Comparison of ENCODE assay signal across 11 cellular contexts in genomic region chr19:54624825-54625747, GRCh38. TPM values are rescaled to one million over a fixed set of nuclear protein-coding genes. Genes with fewer than 3 reads are reported as not detected.
DNase-seq lines count a peak whose midpoint lies in the region; ATAC-seq and TF ChIP-seq lines count a peak whose summit lies in the region.
"Not testable (repeated sequence)": the region's sequence is repeated elsewhere in the genome, so short reads cannot be mapped to it uniquely, and the experiment has no call there.
"Had no signal": no experiment of that assay in that cellular context is flagged by ENCODE, and none has a peak within 500 bp of the region (broad histone marks: within the 10 kb centered on the region; RNA-seq: fewer than 3 reads in every experiment).

No MANE protein-coding gene starts in this region.

- intact Hi-C loops in CD8-positive, alpha-beta T cell (cut with DNase I, micrococcal nuclease); activated CD8-positive, alpha-beta T cell treated with anti-CD3 and anti-CD28 coated beads for 36 hours (cut with micrococcal nuclease); aorta (cut with DNase I): not testable (repeated sequence)

- POLR2A ChIA-PET in CD8-positive, alpha-beta T cell (lab: Charles Lee); activated CD8-positive, alpha-beta T cell treated with anti-CD3 and anti-CD28 coated beads for 36 hours (lab: Charles Lee): not testable (repeated sequence)

- peaks cover 30% of the 10 kb centered on the region for H3K27me3 Mint-ChIP-seq in CD8-positive, alpha-beta T cell (ENCODE audit: low read depth)
- H3K27me3 Mint-ChIP-seq in IgD-negative memory B cell; immature natural killer cell (ENCODE audit: low read depth in 3 of 3); natural killer cell treated with Interleukin-12 subunit alpha and Interleukin-12 subunit beta and Interleukin-15 and Interleukin-18, amount 100 ng/mL, for 72 hours: not testable (repeated sequence)
- peaks cover 32% of the 10 kb centered on the region for H3K27me3 Mint-ChIP-seq in activated CD8-positive, alpha-beta T cell treated with anti-CD3 and anti-CD28 coated beads for 36 hours

- H3K9me3 ChIP-seq in CD8-positive, alpha-beta T cell (ENCODE audit: low read length); aorta (ENCODE audit: control insufficient read depth, low read length): not testable (repeated sequence)

- not testable (repeated sequence) for H3K27me3 ChIP-seq in CD8-positive, alpha-beta T cell (ENCODE audit: insufficient read depth, low read length); aorta (ENCODE audit: control insufficient read depth in 1 of 2, insufficient read depth in 2 of 2, low read length in 1 of 2)

- ATAC-seq in CD8-positive, alpha-beta T cell: peak; percentile 36
- peak; percentile 52 for ATAC-seq in GM18498 (IDR thresholded peaks at IDR 0.05; ENCODE audit: unreplicated experiment)
- peak; percentile 30 for ATAC-seq in GM19468 (IDR thresholded peaks at IDR 0.05; ENCODE audit: extremely low read depth, unreplicated experiment)
- ATAC-seq in activated CD8-positive, alpha-beta T cell treated with anti-CD3 and anti-CD28 coated beads for 36 hours: peak; percentile 45
- peak; percentile 73 to 74 for ATAC-seq in natural killer cell treated with Interleukin-12 subunit alpha and Interleukin-12 subunit beta and Interleukin-15 and Interleukin-18, amount 100 ng/mL, for 72 hours
- ATAC-seq in aorta (ENCODE audit: low FRiP score): peak; percentile 33

- CTCF ChIA-PET in CD8-positive, alpha-beta T cell (lab: Charles Lee); activated CD8-positive, alpha-beta T cell treated with anti-CD3 and anti-CD28 coated beads for 36 hours (lab: Charles Lee): not testable (repeated sequence)

- H3K4me3 ChIP-seq in CD8-positive, alpha-beta T cell (ENCODE audit: low read depth, low read length); aorta (ENCODE audit: low read length in 2 of 2): not testable (repeated sequence)

- not testable (repeated sequence) for H3K4me1 Mint-ChIP-seq in CD8-positive, alpha-beta T cell (ENCODE audit: low read depth); activated CD8-positive, alpha-beta T cell treated with anti-CD3 and anti-CD28 coated beads for 36 hours (ENCODE audit: low read depth)
- H3K4me1 Mint-ChIP-seq in IgD-negative memory B cell (peaks cover 56 to 68% (median 65%) of the 10 kb centered on the region in 3 donors), immature natural killer cell (peaks cover 53 to 73% of the 10 kb centered on the region in 2 donors)
- peaks cover 34 to 44% of the 10 kb centered on the region in 2 donors for H3K4me1 Mint-ChIP-seq in natural killer cell treated with Interleukin-12 subunit alpha and Interleukin-12 subunit beta and Interleukin-15 and Interleukin-18, amount 100 ng/mL, for 72 hours (ENCODE audit: low read depth in 2 of 2)

- not testable (repeated sequence) for H3K4me1 ChIP-seq in CD8-positive, alpha-beta T cell (ENCODE audit: insufficient read depth, low read length); aorta (ENCODE audit: control insufficient read depth in 1 of 2, insufficient read depth in 2 of 2, low read length in 2 of 2)

- TF ChIP-seq CTCF in CD8-positive, alpha-beta T cell (IDR thresholded peaks at IDR 0.05); activated CD8-positive, alpha-beta T cell treated with anti-CD3 and anti-CD28 coated beads for 36 hours (IDR thresholded peaks at IDR 0.05): not testable (repeated sequence)

- H3K27ac ChIP-seq in CD8-positive, alpha-beta T cell (ENCODE audit: low read depth, low read length); aorta (ENCODE audit: low read depth in 1 of 2, low read length in 2 of 2): not testable (repeated sequence)

- not testable (repeated sequence) for H3K4me3 Mint-ChIP-seq in CD8-positive, alpha-beta T cell; activated CD8-positive, alpha-beta T cell treated with anti-CD3 and anti-CD28 coated beads for 36 hours
- H3K4me3 Mint-ChIP-seq in IgD-negative memory B cell (peak overlapping the region; percentile 81 to 95 (median 93)), immature natural killer cell (peak overlapping the region in 4 of 5 donors; percentile 15 to 88 (median 74))
- H3K4me3 Mint-ChIP-seq in natural killer cell treated with Interleukin-12 subunit alpha and Interleukin-12 subunit beta and Interleukin-15 and Interleukin-18, amount 100 ng/mL, for 72 hours: peak overlapping the region; percentile 74

- not testable (repeated sequence) for H3K27ac Mint-ChIP-seq in CD8-positive, alpha-beta T cell; activated CD8-positive, alpha-beta T cell treated with anti-CD3 and anti-CD28 coated beads for 36 hours
- H3K27ac Mint-ChIP-seq in IgD-negative memory B cell (peak overlapping the region; percentile 89 to 96 (median 96)), immature natural killer cell (peak overlapping the region; percentile 78 to 97 (median 90))
- peak overlapping the region; percentile 58 to 75 for H3K27ac Mint-ChIP-seq in natural killer cell treated with Interleukin-12 subunit alpha and Interleukin-12 subunit beta and Interleukin-15 and Interleukin-18, amount 100 ng/mL, for 72 hours

- H3K9me3 Mint-ChIP-seq in CD8-positive, alpha-beta T cell; IgD-negative memory B cell; activated CD8-positive, alpha-beta T cell treated with anti-CD3 and anti-CD28 coated beads for 36 hours; immature natural killer cell; natural killer cell treated with Interleukin-12 subunit alpha and Interleukin-12 subunit beta and Interleukin-15 and Interleukin-18, amount 100 ng/mL, for 72 hours: not testable (repeated sequence)

- 77 to 80% methylated on average over 11 to 12 of the region's 17 CpGs for WGBS in aorta, 2 donors

- not testable (repeated sequence) for H3K36me3 ChIP-seq in CD8-positive, alpha-beta T cell (ENCODE audit: insufficient read depth, low read length); aorta (ENCODE audit: control insufficient read depth in 1 of 2, insufficient read depth in 2 of 2, low read length in 1 of 2)

- not testable (repeated sequence) for DNase-seq in CD8-positive, alpha-beta T cell; activated CD8-positive, alpha-beta T cell treated with anti-CD3 and anti-CD28 coated beads for 36 hours; natural killer cell treated with Interleukin-12 subunit alpha and Interleukin-12 subunit beta and Interleukin-15 and Interleukin-18, amount 100 ng/mL, for 72 hours (ENCODE audit: low spot score); aorta
- DNase-seq in immature natural killer cell: peak in 1 of 3 donors; percentile 30

- not testable (repeated sequence) for H3K36me3 Mint-ChIP-seq in CD8-positive, alpha-beta T cell; activated CD8-positive, alpha-beta T cell treated with anti-CD3 and anti-CD28 coated beads for 36 hours (ENCODE audit: low read depth); natural killer cell treated with Interleukin-12 subunit alpha and Interleukin-12 subunit beta and Interleukin-15 and Interleukin-18, amount 100 ng/mL, for 72 hours
- H3K36me3 Mint-ChIP-seq in IgD-negative memory B cell: peaks cover 12% of the 10 kb centered on the region
- H3K36me3 Mint-ChIP-seq in immature natural killer cell: peaks cover 4 to 14% (median 11%) of the 10 kb centered on the region in 3 donors

RNA-seq across cellular contexts. Expression of gene LILRB1, which starts 5.2 kb away (rescaled TPM):
- 1 to 10 TPM in 1 of 2 experiments, under 1 TPM in 1; 0.87 to 1.6 TPM for total RNA-seq in CD8-positive, alpha-beta T cell
- 24.8 TPM for polyA plus RNA-seq in IgD-negative memory B cell
- total RNA-seq in activated CD8-positive, alpha-beta T cell treated with anti-CD3 and anti-CD28 coated beads for 36 hours: 1 to 10 TPM; 1.2 to 1.6 TPM
- polyA plus RNA-seq in immature natural killer cell: 10 to 100 TPM in 1 of 3 donors, 1 to 10 TPM in 2; 4.7 to 12.8 (median 9.1) TPM
- 10 to 100 TPM; 17.2 to 22.7 TPM for total RNA-seq in natural killer cell treated with Interleukin-12 subunit alpha and Interleukin-12 subunit beta and Interleukin-15 and Interleukin-18, amount 100 ng/mL, for 72 hours
- 10 to 100 TPM in 1 of 2 donors, 1 to 10 TPM in 1; 7.7 to 21.3 TPM for total RNA-seq in aorta
- 1 to 10 TPM in 1 of 2 donors, under 1 TPM in 1; 0.61 to 6.3 TPM for polyA plus RNA-seq in aorta
- total RNA-seq: A673, G401, HepG2 had no signal
- polyA plus RNA-seq: HepG2 had no signal

RNA-seq across cellular contexts. Expression of gene LILRA1, which starts 31.7 kb away (rescaled TPM):
- not detected for total RNA-seq in CD8-positive, alpha-beta T cell
- polyA plus RNA-seq in IgD-negative memory B cell (not detected), immature natural killer cell (1 to 10 TPM in 2 of 3 donors, under 1 TPM in 1; 0.47 to 3.4 (median 1.1) TPM), aorta (under 1 TPM; 0.08 to 0.88 TPM)
- total RNA-seq in activated CD8-positive, alpha-beta T cell treated with anti-CD3 and anti-CD28 coated beads for 36 hours: not detected
- total RNA-seq in natural killer cell treated with Interleukin-12 subunit alpha and Interleukin-12 subunit beta and Interleukin-15 and Interleukin-18, amount 100 ng/mL, for 72 hours: under 1 TPM in 1 of 2 donors, not detected in 1; 0.31 TPM
- total RNA-seq in aorta: 1 to 10 TPM; 1.4 to 2.0 TPM
- total RNA-seq: A673, G401, HepG2 had no signal
- polyA plus RNA-seq: HepG2 had no signal

RNA-seq across cellular contexts. Expression of gene LILRB4, which starts 37.7 kb away (rescaled TPM):
- under 1 TPM in 1 of 2 experiments, not detected in 1; 0.46 TPM for total RNA-seq in CD8-positive, alpha-beta T cell
- polyA plus RNA-seq in IgD-negative memory B cell (0.93 TPM), immature natural killer cell (1 to 10 TPM in 1 of 3 donors, under 1 TPM in 2; 0.27 to 7.4 (median 0.69) TPM), aorta (10 to 100 TPM in 1 of 2 donors, under 1 TPM in 1; 1.00 to 11.4 TPM)
- not detected for total RNA-seq in activated CD8-positive, alpha-beta T cell treated with anti-CD3 and anti-CD28 coated beads for 36 hours
- not detected for total RNA-seq in natural killer cell treated with Interleukin-12 subunit alpha and Interleukin-12 subunit beta and Interleukin-15 and Interleukin-18, amount 100 ng/mL, for 72 hours
- total RNA-seq in aorta: 10 to 100 TPM; 10.1 to 15.1 TPM
- total RNA-seq: A673, G401, HepG2 had no signal
- polyA plus RNA-seq: HepG2 had no signal

RNA-seq across cellular contexts. Expression of gene LILRA2, which starts 51.5 kb away (rescaled TPM):
- not detected for total RNA-seq in CD8-positive, alpha-beta T cell
- polyA plus RNA-seq in IgD-negative memory B cell (0.73 TPM), immature natural killer cell (1 to 10 TPM in 2 of 3 donors, under 1 TPM in 1; 0.58 to 9.7 (median 7.9) TPM), aorta (10 to 100 TPM in 1 of 2 donors, 1 to 10 TPM in 1; 2.3 to 10.1 TPM)
- total RNA-seq in activated CD8-positive, alpha-beta T cell treated with anti-CD3 and anti-CD28 coated beads for 36 hours: not detected
- total RNA-seq in natural killer cell treated with Interleukin-12 subunit alpha and Interleukin-12 subunit beta and Interleukin-15 and Interleukin-18, amount 100 ng/mL, for 72 hours: 1 to 10 TPM in 1 of 2 donors, not detected in 1; 2.5 TPM
- 1 to 10 TPM; 3.5 to 3.7 TPM for total RNA-seq in aorta
- total RNA-seq: A673, G401, HepG2 had no signal

Comparison
In these comparisons a context has a peak if more than half of its experiments do, and no peak if none do; other contexts are left out.
1. RNA of gene LILRB4, which starts 37.7 kb away (total RNA-seq): 10.1 to 15.1 TPM in aorta; 0.46 TPM in CD8-positive, alpha-beta T cell, not detected in activated CD8-positive, alpha-beta T cell treated with anti-CD3 and anti-CD28 coated beads for 36 hours and not detected in natural killer cell treated with Interleukin-12 subunit alpha and Interleukin-12 subunit beta and Interleukin-15 and Interleukin-18, amount 100 ng/mL, for 72 hours; every median in the first group is over 4 times any median in the second.
2. Peak in every context shown above with its lines, with median percentiles within 50 percentile points of each other: ATAC-seq.